Comparison of ENCODE assay signal across 9 cellular contexts in the genomic region with DNA sequence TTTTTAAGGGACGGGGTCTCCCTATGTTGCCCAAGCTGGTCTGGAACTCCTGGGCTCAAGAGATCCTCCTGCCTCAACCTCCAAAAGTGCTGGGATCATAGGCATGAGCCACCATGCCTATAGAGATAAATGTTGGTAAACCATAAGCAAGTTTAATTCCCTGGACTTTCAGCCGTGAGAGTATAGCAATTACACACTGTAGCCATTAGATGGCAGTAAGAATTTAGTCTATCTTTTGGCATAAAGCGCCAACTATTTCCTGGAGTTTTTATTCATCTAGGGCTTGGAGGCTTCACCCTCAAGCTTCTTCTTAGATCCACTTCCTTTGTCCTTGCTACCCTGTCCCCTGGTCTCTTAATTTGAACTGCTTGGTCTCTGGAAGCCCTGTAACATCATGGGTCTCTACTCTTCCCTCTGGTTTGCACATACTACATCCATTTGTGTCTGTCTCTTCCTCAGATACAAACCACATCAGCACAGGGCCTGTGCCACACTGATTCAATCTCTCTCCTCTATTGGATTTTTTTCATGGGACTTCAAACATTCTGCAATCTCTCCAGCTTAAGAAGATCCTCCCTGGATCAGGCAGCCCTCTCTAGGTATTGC. TPM values are rescaled to one million over a fixed set of nuclear protein-coding genes. Genes with fewer than 3 reads are reported as not detected.
DNase-seq lines count a peak whose midpoint lies in the region; ATAC-seq, FAIRE-seq and TF ChIP-seq lines count a peak whose summit lies in the region.
"Had no signal": no experiment of that assay in that cellular context is flagged by ENCODE, and none has a peak within 500 bp of the region (broad histone marks: within the 10 kb centered on the region; RNA-seq: fewer than 3 reads in every experiment).

No MANE protein-coding gene starts in this region.

- H3K27ac ChIP-seq in left lung (no peak overlapping the region), upper lobe of left lung (peak overlapping the region in 2 of 4 donors; percentile 17 to 50)

- 20 to 22% methylated on average over 3 of the region's 3 CpGs for WGBS in upper lobe of left lung, 2 donors

- DNase-seq in NCI-H1092 treated with DMSO at 0.1 percent for 48 hours (lab: John Stamatoyannopoulos, UW) (peak; percentile 35), NCI-H1092 (lab: John Stamatoyannopoulos, UW) (no peak), GM20000 (ENCODE audit: low spot score) (peak; percentile 65), NOMO-1 (lab: John Stamatoyannopoulos, UW; ENCODE audit: unreplicated experiment in 2 of 2) (peak; percentile 54 to 67), bronchial epithelial cell (ENCODE audit: low read depth) (peak; percentile 63), left lung (no peak), upper lobe of left lung (no peak)

- no peak for TF ChIP-seq POLR2A in upper lobe of left lung (IDR thresholded peaks at IDR 0.05)

- TF ChIP-seq CTCF in GM20000 (IDR thresholded peaks at IDR 0.05; ENCODE audit: extremely low read depth, missing control alignments) (peak; percentile 68), bronchial epithelial cell (IDR thresholded peaks at IDR 0.05; ENCODE audit: insufficient read depth, low read length, severe bottlenecking) (peak; percentile 62), left lung (IDR thresholded peaks at IDR 0.05) (peak; percentile 63 to 72), upper lobe of left lung (IDR thresholded peaks at IDR 0.05) (peak; percentile 35 to 81 (median 58))

- H3K4me1 ChIP-seq in left lung (no peaks in the 10 kb centered on the region), upper lobe of left lung (peaks cover 0 to 13% (median 4%) of the 10 kb centered on the region in 4 donors)

- H3K27me3 ChIP-seq in bronchial epithelial cell (ENCODE audit: control insufficient read depth, insufficient read depth, low read length) (no peaks in the 10 kb centered on the region), left lung (peaks cover 0 to 7% of the 10 kb centered on the region in 2 donors), upper lobe of left lung (no peaks in the 10 kb centered on the region)

- H3K9me3 ChIP-seq in left lung (no peaks in the 10 kb centered on the region), upper lobe of left lung (no peaks in the 10 kb centered on the region)

- H3K4me3 ChIP-seq in bronchial epithelial cell (ENCODE audit: low read depth, low read length) (no peak overlapping the region), left lung (no peak overlapping the region), upper lobe of left lung (no peak overlapping the region)

- ATAC-seq in HG03469 (IDR thresholded peaks at IDR 0.05; ENCODE audit: unreplicated experiment), result peak; percentile 33
- ATAC-seq in left lung, result peak; percentile 87
- peak; percentile 64 to 81 for ATAC-seq in upper lobe of left lung (ENCODE audit: low FRiP score in 2 of 2)

- no peak for FAIRE-seq in bronchial epithelial cell (lab: Jason Lieb, UNC)

- H3K36me3 ChIP-seq in bronchial epithelial cell (ENCODE audit: control insufficient read depth, insufficient read depth, low read length), result no peaks in the 10 kb centered on the region
- H3K36me3 ChIP-seq in left lung, result no peaks in the 10 kb centered on the region
- no peaks in the 10 kb centered on the region for H3K36me3 ChIP-seq in upper lobe of left lung

- intact Hi-C loops in left lung (cut with DNase I), result no loop called here

- no peak for TF ChIP-seq EP300 in upper lobe of left lung (IDR thresholded peaks at IDR 0.05)

RNA-seq across cellular contexts. Expression of a gene that starts 38.2 kb away (rescaled TPM):
- not detected in 2 replicates for total RNA-seq in bronchial epithelial cell
- not detected for total RNA-seq in left lung
- total RNA-seq in upper lobe of left lung, result not detected
- total RNA-seq: CD8-positive, alpha-beta memory T cell had no signal

RNA-seq across cellular contexts. Expression of a gene that starts 48.7 kb away (rescaled TPM):
- not detected in 2 replicates for total RNA-seq in bronchial epithelial cell
- not detected for total RNA-seq in left lung
- total RNA-seq in upper lobe of left lung, result not detected
- total RNA-seq: CD8-positive, alpha-beta memory T cell had no signal

Comparison
In these comparisons a context has a peak if more than half of its experiments do, and no peak if none do; other contexts are left out.
1. DNase-seq: peak in NCI-H1092 treated with DMSO at 0.1 percent for 48 hours (single experiment), GM20000 (single experiment), NOMO-1 (2 of 2) and bronchial epithelial cell (single experiment); none in NCI-H1092 (single experiment), left lung (0 of 2) and upper lobe of left lung (0 of 2).
2. ATAC-seq: peak in every context shown above with its lines; median percentile 87 in left lung; 72 in upper lobe of left lung; 33 in HG03469.
3. Peak in every context shown above with its lines, with median percentiles within 50 percentile points of each other: CTCF ChIP-seq.